ENCODE assay signal across 10 cellular contexts in the genomic region with DNA sequence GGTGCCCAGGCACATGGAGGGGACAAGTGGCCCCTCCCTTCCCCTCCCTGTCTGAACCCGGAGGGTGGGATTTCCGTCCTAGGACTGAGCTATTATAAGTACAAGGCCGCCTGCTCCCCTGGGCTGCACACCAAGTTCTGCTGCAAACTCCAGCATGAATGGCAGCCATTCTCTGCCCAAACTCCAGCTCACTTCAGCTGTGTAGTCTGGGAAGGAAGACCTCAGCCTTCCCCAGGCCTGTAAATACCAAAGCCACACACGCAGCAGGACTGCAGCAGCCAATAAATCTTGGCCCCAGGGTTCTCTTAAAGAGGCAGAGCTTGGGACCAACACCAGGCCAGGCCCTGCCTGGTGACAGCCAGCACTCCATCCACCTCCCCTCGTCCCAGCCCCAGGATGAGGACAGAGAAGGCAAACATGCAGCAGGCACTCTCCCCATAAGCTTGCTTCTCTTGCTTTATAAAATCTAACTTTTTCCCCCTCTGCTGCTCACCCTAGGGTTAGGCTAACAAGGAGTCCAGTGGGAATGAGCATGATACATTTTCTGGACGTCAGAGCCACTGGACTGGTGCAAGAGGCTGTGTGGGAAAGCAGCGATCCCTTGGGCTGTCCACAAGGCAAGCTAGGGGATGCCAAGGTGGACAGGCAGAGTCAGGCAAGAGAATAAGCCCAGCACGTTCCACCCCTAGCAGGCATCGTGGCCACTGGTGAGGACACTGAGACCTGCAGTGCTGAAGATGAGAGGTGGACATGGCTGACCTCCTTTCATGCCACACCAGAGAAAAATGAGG.
DNase-seq lines count a peak whose midpoint lies in the region; ATAC-seq and TF ChIP-seq lines count a peak whose summit lies in the region.
"Had no signal": no experiment of that assay in that cellular context is flagged by ENCODE, and none has a peak within 500 bp of the region (broad histone marks: within the 10 kb centered on the region; RNA-seq: fewer than 3 reads in every experiment).

No MANE protein-coding gene starts in this region.

- in situ Hi-C loops in Panc1 (cut with HindIII; ENCODE audit: low pct_unique_long_range_greater_than_20kb, low sequenced_read_pairs): no loop called here

- H3K27ac ChIP-seq in Panc1 (ENCODE audit: low read length) (peak overlapping the region; percentile 58), thoracic aorta (peak overlapping the region; percentile 75 to 78)

- CTCF ChIA-PET in Panc1 (lab: Charles Lee): no interaction called here

- H3K27me3 ChIP-seq in Panc1 (ENCODE audit: control insufficient read depth, insufficient read depth, low read length): no peaks in the 10 kb centered on the region
- H3K27me3 ChIP-seq in thoracic aorta (replicated peaks; ENCODE audit: insufficient read depth): no peaks in the 10 kb centered on the region

- H3K4me1 ChIP-seq in Panc1 (ENCODE audit: control insufficient read depth, insufficient read depth, low read length) (peaks cover 45% of the 10 kb centered on the region), thoracic aorta (ENCODE audit: control insufficient read depth in 1 of 2, low read depth in 2 of 2) (peaks cover 27 to 69% of the 10 kb centered on the region in 2 donors)

- no peak overlapping the region for H3K4me3 ChIP-seq in Panc1 (ENCODE audit: low read depth in 2 of 2, low read length in 2 of 2)
- H3K4me3 ChIP-seq in thoracic aorta: no peak overlapping the region

- intact Hi-C loops in Panc1 (cut with micrococcal nuclease; ENCODE audit: unreplicated experiment): loop anchor here (10.0 kb wide), 1 partner anchor 187 kb away; no protein-coding TSS in a partner anchor

- H3K36me3 ChIP-seq in Panc1 (ENCODE audit: control insufficient read depth, insufficient read depth, low read length) (no peaks in the 10 kb centered on the region), thoracic aorta (no peaks in the 10 kb centered on the region)

- TF ChIP-seq CTCF in Panc1 (IDR thresholded peaks at IDR 0.05) (no peak), thoracic aorta (IDR thresholded peaks at IDR 0.05) (no peak)

- POLR2A ChIA-PET in Panc1 (lab: Charles Lee): interaction anchor here (1.1 kb wide), 1 partner anchor 16 kb away, joined by 3 read pairs; no protein-coding TSS in a partner anchor

- no TSS peak for BruUV-seq in Panc1 (replicated peaks; lab: Mats Ljungman, UMichigan)

- ATAC-seq in Panc1 (peak; percentile 61), thoracic aorta (ENCODE audit: insufficient number of reproducible peaks, low FRiP score, low read depth) (peak; percentile 36), GM19035 (IDR thresholded peaks at IDR 0.05; ENCODE audit: unreplicated experiment) (no peak)

- DNase-seq in Panc1 (ENCODE audit: low read depth, low spot score): no peak
- peak; percentile 21 for DNase-seq in fibroblast of gingiva (ENCODE audit: low read depth)
- DNase-seq in midbrain (lab: John Stamatoyannopoulos, UW): peak; percentile 82
- DNase-seq in thoracic aorta (ENCODE audit: low spot score): peak; percentile 43
- no peak for DNase-seq in NCI-H1048 (lab: John Stamatoyannopoulos, UW)
- DNase-seq in activated CD4-positive, alpha-beta T cell treated with anti-CD3 and anti-CD28 coated beads for 48 hours: no peak
- no peak for DNase-seq in SKM-1 (lab: John Stamatoyannopoulos, UW; ENCODE audit: unreplicated experiment)
- DNase-seq: activated CD4-positive, alpha-beta T cell treated with anti-CD3 and anti-CD28 coated beads, Interleukin-2, amount 10 ng/mL, durations not matched to agents 24 days and 14 days; NCI-H82 had no signal

- no peaks in the 10 kb centered on the region for H3K9me3 ChIP-seq in Panc1 (ENCODE audit: control insufficient read depth, insufficient read depth, low read depth, low read length)
- no peaks in the 10 kb centered on the region for H3K9me3 ChIP-seq in thoracic aorta

Comparison
In these comparisons a context has a peak if more than half of its experiments do, and no peak if none do; other contexts are left out.
1. DNase-seq: peak in fibroblast of gingiva (single experiment), midbrain (single experiment) and thoracic aorta (single experiment); none in Panc1 (single experiment), NCI-H1048 (single experiment), activated CD4-positive, alpha-beta T cell treated with anti-CD3 and anti-CD28 coated beads for 48 hours (single experiment) and SKM-1 (single experiment).